8 cellular contexts compared by ENCODE assay signal in genomic region chr17:48374650-48375230, GRCh38. TPM values are rescaled to one million over a fixed set of nuclear protein-coding genes. Genes with fewer than 3 reads are reported as not detected.
A peak's percentile ranks its signal among the peaks of the same experiment; 100 is the strongest.
DNase-seq lines count a peak whose midpoint lies in the region; ATAC-seq and TF ChIP-seq lines count a peak whose summit lies in the region.

No MANE protein-coding gene starts in this region.

- H3K4me3 ChIP-seq in epithelial cell of proximal tubule (ENCODE audit: low read depth, low read length) = no peak overlapping the region

- ATAC-seq in GM21825 (IDR thresholded peaks at IDR 0.05; ENCODE audit: unreplicated experiment) = no peak

- TF ChIP-seq CTCF in epithelial cell of proximal tubule (conservative IDR thresholded peaks at IDR 0.05; ENCODE audit: low read depth, low read length) = peak; percentile 60

- DNase-seq in DMS 273 (lab: John Stamatoyannopoulos, UW; ENCODE audit: unreplicated experiment) = peak; percentile 65
- DNase-seq in DMS 273 treated with DMSO at 0.1 percent for 48 hours (lab: John Stamatoyannopoulos, UW) = no peak
- DNase-seq in HuH-7.5 (ENCODE audit: low spot score) = peak; percentile 42
- peak; percentile 9 to 22 for DNase-seq in SW 1271 (lab: John Stamatoyannopoulos, UW)
- no peak for DNase-seq in epithelial cell of proximal tubule (ENCODE audit: low read depth)
- DNase-seq in stimulated activated CD4-positive, alpha-beta T cell treated with anti-CD3 and anti-CD28 coated beads, Interleukin-4, amount 100 ng/mL, for 1 hour = peak; percentile 10
- no peak for DNase-seq in NK-92 (lab: John Stamatoyannopoulos, UW; ENCODE audit: unreplicated experiment)

RNA-seq across cellular contexts. Expression of gene SKAP1, which starts 55.3 kb away (rescaled TPM):
- total RNA-seq in epithelial cell of proximal tubule = 1.5 and 11.4 TPM in 2 replicates

Comparison
In these comparisons a context has a peak if more than half of its experiments do, and no peak if none do; other contexts are left out.
1. DNase-seq: peak in DMS 273 (single experiment), HuH-7.5 (single experiment), SW 1271 (2 of 2) and stimulated activated CD4-positive, alpha-beta T cell treated with anti-CD3 and anti-CD28 coated beads, Interleukin-4, amount 100 ng/mL, for 1 hour (single experiment); none in DMS 273 treated with DMSO at 0.1 percent for 48 hours (single experiment), epithelial cell of proximal tubule (single experiment) and NK-92 (single experiment).